In the genomic region with DNA sequence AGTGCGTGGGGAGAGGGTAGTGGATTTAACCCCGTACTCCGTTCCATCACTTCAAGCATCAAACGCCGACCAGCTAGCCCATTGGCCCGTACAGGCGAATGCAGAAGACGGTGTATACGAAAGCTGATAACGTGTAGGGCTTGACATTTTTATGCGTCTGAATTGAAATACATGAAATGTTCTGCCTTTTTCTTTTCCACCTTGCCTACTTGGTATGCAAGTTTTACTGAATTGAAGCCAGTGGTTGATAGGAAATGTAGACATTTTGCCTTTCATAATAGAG, we compare ENCODE assay signal across 1 cellular context.
TF ChIP-seq lines count a peak whose summit lies in the region.

No MANE protein-coding gene starts in this region.

TF ChIP-seq in HEK293, 187 proteins besides CTCF, POLR2A, EP300 and RAD21:
- TF ChIP-seq ZNF791 (tag by site-specific recombination; IDR thresholded peaks at IDR 0.05) (no peak), ZNF335 (tag by site-specific recombination; conservative IDR thresholded peaks at IDR 0.05) (peak; percentile 79)
TF ChIP-seq in HEK293: peak in this region for 1.
